In the genomic region with DNA sequence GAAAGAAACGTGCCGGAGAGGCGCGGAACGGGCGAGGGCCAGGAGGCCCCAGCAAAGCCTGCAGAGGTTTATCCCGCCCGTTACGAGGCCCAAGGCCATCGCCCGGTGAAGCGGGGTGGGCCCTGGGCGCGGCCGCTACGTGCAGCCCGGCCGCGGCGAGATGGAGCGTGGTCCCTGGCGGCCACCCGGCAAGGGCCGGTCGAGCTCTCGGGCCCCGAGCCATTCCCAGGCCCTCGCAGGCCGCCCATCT, we compare ENCODE assay signal across 8 cellular contexts. TPM values are rescaled to one million over a fixed set of nuclear protein-coding genes. Genes with fewer than 3 reads are reported as not detected.
DNase-seq lines count a peak whose midpoint lies in the region; ATAC-seq, FAIRE-seq and TF ChIP-seq lines count a peak whose summit lies in the region.

No MANE protein-coding gene starts in this region.

- peak overlapping the region; percentile 97 for H3K4me2 ChIP-seq in A549

- POLR2A ChIA-PET in A549 (lab: Yijun Ruan, JAX), result interaction anchor here (0.6 to 3.9 kb wide), 4 partner anchors 9 to 255 kb away, joined by 3 to 40 read pairs (median 31); a partner anchor contains a TSS

- H3K4me3 Mint-ChIP-seq in chondrocyte (ENCODE audit: unreplicated experiment), result peak overlapping the region; percentile 97

- H3K9me3 ChIP-seq in A549 (no peaks in the 10 kb centered on the region), muscle layer of duodenum (ENCODE audit: control insufficient read depth in 1 of 2, low read length in 2 of 2) (no peaks in the 10 kb centered on the region)

- TF ChIP-seq RAD21 in A549 (conservative IDR thresholded peaks at IDR 0.05 in 1 of 2, IDR thresholded peaks at IDR 0.05 in 1 of 2), result no peak

- WGBS in A549 (ENCODE audit: missing lambda C conversion rate), result under 1% methylated on average over 29 of the region's 29 CpGs

- H3K27me3 ChIP-seq in muscle layer of duodenum (ENCODE audit: low read depth, low read length), result no peaks in the 10 kb centered on the region

- H3K4me1 ChIP-seq in A549, result peaks cover 53% of the 10 kb centered on the region
- H3K4me1 ChIP-seq in muscle layer of duodenum (ENCODE audit: control insufficient read depth in 1 of 2, insufficient read depth in 2 of 2, low read length in 2 of 2), result peaks cover 29 to 49% of the 10 kb centered on the region in 2 donors

- no peaks in the 10 kb centered on the region for H3K27me3 Mint-ChIP-seq in chondrocyte (ENCODE audit: low read depth)

- H3K27ac ChIP-seq in A549, result peak overlapping the region; percentile 97
- peak overlapping the region; percentile 97 for H3K27ac ChIP-seq in muscle layer of duodenum (ENCODE audit: low read length)

- CTCF ChIA-PET in A549 (lab: Yijun Ruan, JAX), result interaction anchor here (0.7 to 31.1 kb wide), 7 partner anchors 9 to 429 kb away, joined by 3 to 644 read pairs (median 3); a partner anchor contains a TSS

- no peak for DNase-seq in A549 (ENCODE audit: low read depth in 1 of 2, low spot score in 1 of 2)
- no peak for DNase-seq in Jurkat, Clone E6-1 (ENCODE audit: low read depth, low spot score)
- no peak for DNase-seq in chondrocyte (ENCODE audit: low spot score)
- DNase-seq in NCI-H226, result no peak
- DNase-seq in pons (ENCODE audit: low spot score), result no peak
- DNase-seq in D341Med (ENCODE audit: low spot score), result no peak
- DNase-seq in NCI-H1105 treated with DMSO at 0.1 percent for 48 hours (lab: John Stamatoyannopoulos, UW), result no peak

- H3K4me3 ChIP-seq in A549 (peak overlapping the region; percentile 91), muscle layer of duodenum (ENCODE audit: low read depth in 1 of 2, low read length in 2 of 2) (peak overlapping the region; percentile 77 to 92)
- peak overlapping the region; percentile 93 for H3K4me3 ChIP-seq in Jurkat, Clone E6-1 (ENCODE audit: low read length)

- peaks cover 56% of the 10 kb centered on the region for H3K4me1 Mint-ChIP-seq in chondrocyte (ENCODE audit: low read depth)

- H3K36me3 Mint-ChIP-seq in chondrocyte (ENCODE audit: low read depth), result peaks cover 3% of the 10 kb centered on the region

- peaks cover 0 to 25% of the 10 kb centered on the region in 2 donors for H3K36me3 ChIP-seq in muscle layer of duodenum (ENCODE audit: control insufficient read depth in 1 of 2, insufficient read depth in 2 of 2, low read length in 2 of 2)

- no peak for FAIRE-seq in A549 (lab: Jason Lieb, UNC)

- TF ChIP-seq CTCF in A549 (IDR thresholded peaks at IDR 0.05), result no peak
- peak; percentile 29 for TF ChIP-seq CTCF in chondrocyte (IDR thresholded peaks at IDR 0.05)

- TF ChIP-seq POLR2A in A549 (IDR thresholded peaks at IDR 0.05; ENCODE audit: low read length), result no peak

- peak overlapping the region; percentile 97 for H3K27ac Mint-ChIP-seq in chondrocyte (ENCODE audit: unreplicated experiment)

- no peaks in the 10 kb centered on the region for H3K9me3 Mint-ChIP-seq in chondrocyte (ENCODE audit: low read depth)

- no peak for TF ChIP-seq EP300 in A549 (IDR thresholded peaks at IDR 0.05)

- ATAC-seq in A549, result no peak

TF ChIP-seq in A549, 52 proteins besides CTCF, POLR2A, EP300 and RAD21:
- TF ChIP-seq TP53 (CRISPR knock-in tag; IDR thresholded peaks at IDR 0.05) (0 out of 2 replicates have a peak, but pooled peaks have one; percentile 16), FOSL2 (IDR thresholded peaks at IDR 0.05) (no peak), FOSL2 (CRISPR knock-in tag; IDR thresholded peaks at IDR 0.05) (no peak), JUN (IDR thresholded peaks at IDR 0.05) (peak in 1 of 2 experiments; percentile 58; a peak in 1 of 5 replicates), ZSCAN20 (CRISPR knock-in tag; IDR thresholded peaks at IDR 0.05) (no peak), HOXB5 (CRISPR knock-in tag; IDR thresholded peaks at IDR 0.05) (0 out of 2 replicates have a peak, but pooled peaks have one; percentile 34), RARB (CRISPR knock-in tag; IDR thresholded peaks at IDR 0.05) (no peak), MAFK (IDR thresholded peaks at IDR 0.05; ENCODE audit: partially characterized antibody) (no peak)
- TF ChIP-seq, protein P1, sequence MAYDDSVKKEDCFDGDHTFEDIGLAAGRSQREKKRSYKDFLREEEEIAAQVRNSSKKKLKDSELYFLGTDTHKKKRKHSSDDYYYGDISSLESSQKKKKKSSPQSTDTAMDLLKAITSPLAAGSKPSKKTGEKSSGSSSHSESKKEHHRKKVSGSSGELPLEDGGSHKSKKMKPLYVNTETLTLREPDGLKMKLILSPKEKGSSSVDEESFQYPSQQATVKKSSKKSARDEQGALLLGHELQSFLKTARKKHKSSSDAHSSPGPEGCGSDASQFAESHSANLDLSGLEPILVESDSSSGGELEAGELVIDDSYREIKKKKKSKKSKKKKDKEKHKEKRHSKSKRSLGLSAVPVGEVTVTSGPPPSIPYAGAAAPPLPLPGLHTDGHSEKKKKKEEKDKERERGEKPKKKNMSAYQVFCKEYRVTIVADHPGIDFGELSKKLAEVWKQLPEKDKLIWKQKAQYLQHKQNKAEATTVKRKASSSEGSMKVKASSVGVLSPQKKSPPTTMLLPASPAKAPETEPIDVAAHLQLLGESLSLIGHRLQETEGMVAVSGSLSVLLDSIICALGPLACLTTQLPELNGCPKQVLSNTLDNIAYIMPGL (CRISPR knock-in tag; IDR thresholded peaks at IDR 0.05; ENCODE audit: borderline replicate concordance), result no peak

RNA-seq across cellular contexts. Expression of a gene that starts 1.1 kb away (rescaled TPM):
- polyA plus RNA-seq in A549 (2011; rRNA removed), result 2,741 and 3,443 TPM in 2 replicates
- 2,155 and 2,437 TPM in 2 replicates for polyA plus RNA-seq in A549 (2012; cell fraction: cytosol; rRNA removed)
- 3,552 and 3,648 TPM in 2 replicates for polyA plus RNA-seq in A549 (2012; cell fraction: nucleus; rRNA removed)
- polyA plus RNA-seq in A549 (2017; fragmentation: RNase III; extraction: RNeasy Plus Mini Kit Qiagen cat#74134 plus additional on column Dnase treatment), result 3,389 to 3,848 TPM (median 3,810 TPM) in 3 replicates
- polyA minus RNA-seq in A549 (2011; rRNA and poly(A)+ RNA removed), result 2,968 and 3,588 TPM in 2 replicates
- polyA plus RNA-seq in Jurkat, Clone E6-1 (2012; ENCODE audit: insufficient read depth, insufficient read length), result 1,111 TPM
- total RNA-seq in chondrocyte, result 909 to 976 TPM (median 944 TPM) in 3 replicates

RNA-seq across cellular contexts. Expression of a gene that starts 32.3 kb away (rescaled TPM):
- polyA plus RNA-seq in A549 (2011; rRNA removed) (0.20 and 0.41 TPM in 2 replicates), A549 (2017; fragmentation: RNase III; extraction: RNeasy Plus Mini Kit Qiagen cat#74134 plus additional on column Dnase treatment) (not detected in 3 replicates)
- 0.03 and 0.08 TPM in 2 replicates for polyA plus RNA-seq in A549 (2012; cell fraction: cytosol; rRNA removed)
- polyA plus RNA-seq in A549 (2012; cell fraction: nucleus; rRNA removed), result 0.07 and 0.20 TPM in 2 replicates
- polyA minus RNA-seq in A549 (2011; rRNA and poly(A)+ RNA removed), result 0.08 TPM in 1 of 2 replicates, not detected in the other
- 0.80 TPM for polyA plus RNA-seq in Jurkat, Clone E6-1 (2012; ENCODE audit: insufficient read depth, insufficient read length)
- 0.32 to 0.77 TPM (median 0.65 TPM) in 3 replicates for total RNA-seq in chondrocyte

RNA-seq across cellular contexts. Expression of a gene that starts 42.5 kb away (rescaled TPM):
- 167 and 197 TPM in 2 replicates for polyA plus RNA-seq in A549 (2011; rRNA removed)
- polyA plus RNA-seq in A549 (2012; cell fraction: cytosol; rRNA removed), result 106 and 112 TPM in 2 replicates
- 216 and 291 TPM in 2 replicates for polyA plus RNA-seq in A549 (2012; cell fraction: nucleus; rRNA removed)
- polyA plus RNA-seq in A549 (2017; fragmentation: RNase III; extraction: RNeasy Plus Mini Kit Qiagen cat#74134 plus additional on column Dnase treatment), result 70.3 to 83.3 TPM (median 78.0 TPM) in 3 replicates
- 124 and 125 TPM in 2 replicates for polyA minus RNA-seq in A549 (2011; rRNA and poly(A)+ RNA removed)
- polyA plus RNA-seq in Jurkat, Clone E6-1 (2012; ENCODE audit: insufficient read depth, insufficient read length), result 79.2 TPM
- 72.4 to 73.1 TPM (median 72.5 TPM) in 3 replicates for total RNA-seq in chondrocyte
